ENCODE assay signal across 8 cellular contexts in the genomic region with DNA sequence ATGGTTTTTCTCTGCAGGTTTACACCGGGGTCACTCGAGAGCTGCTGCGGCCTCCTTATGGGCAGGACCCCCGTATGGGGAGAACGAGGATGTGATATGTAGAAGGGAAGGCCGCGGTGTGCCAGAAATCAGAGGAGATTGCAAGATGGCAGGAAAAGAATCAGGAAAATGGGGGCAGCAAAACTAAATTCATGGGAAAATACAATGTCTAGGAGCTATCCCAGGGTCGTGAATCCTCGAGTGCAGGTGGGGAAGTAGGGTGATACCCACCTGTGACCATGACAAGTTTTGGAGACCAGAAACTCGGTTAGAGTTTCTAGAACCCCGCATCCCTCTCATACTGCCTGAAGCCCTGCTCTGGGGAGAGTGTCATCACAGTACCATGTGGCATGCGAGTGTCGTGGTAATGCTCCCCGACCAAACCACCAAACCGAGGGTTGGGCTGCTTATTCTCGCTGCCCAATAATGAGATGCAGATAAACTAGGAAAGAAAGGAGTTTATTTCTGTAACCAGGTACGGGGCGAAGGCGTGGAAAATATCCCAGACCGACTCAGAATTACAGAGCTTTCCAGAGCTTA. TPM values are rescaled to one million over a fixed set of nuclear protein-coding genes. Genes with fewer than 3 reads are reported as not detected.
DNase-seq lines count a peak whose midpoint lies in the region; ATAC-seq, FAIRE-seq and TF ChIP-seq lines count a peak whose summit lies in the region.

No MANE protein-coding gene starts in this region.

- H3K4me3 Mint-ChIP-seq in T-helper 2 cell treated with Interferon-gamma antibody and Interleukin-4, amounts not matched to agents 5 μg/mL and 100 μg/mL, for 36 hours = peak overlapping the region; percentile 99
- H3K4me3 Mint-ChIP-seq in type B pancreatic cell = peak overlapping the region; percentile 98

- no peak for FAIRE-seq in RCC 7860 (lab: Jason Lieb, UNC)

- peak; percentile 20 for ATAC-seq in HG02852 (IDR thresholded peaks at IDR 0.05; ENCODE audit: unreplicated experiment)
- no peak for ATAC-seq in GM19397 (IDR thresholded peaks at IDR 0.05; ENCODE audit: unreplicated experiment)

- peaks cover 20% of the 10 kb centered on the region for H3K4me1 Mint-ChIP-seq in T-helper 2 cell treated with Interferon-gamma antibody and Interleukin-4, amounts not matched to agents 5 μg/mL and 100 μg/mL, for 36 hours (ENCODE audit: low read depth)
- peaks cover 16% of the 10 kb centered on the region for H3K4me1 Mint-ChIP-seq in type B pancreatic cell (ENCODE audit: unreplicated experiment)

- H3K4me3 ChIP-seq in mucosa of stomach (ENCODE audit: low read length) = peak overlapping the region; percentile 72

- H3K36me3 ChIP-seq in mucosa of stomach (ENCODE audit: control insufficient read depth, insufficient read depth, low read length) = no peaks in the 10 kb centered on the region

- no peaks in the 10 kb centered on the region for H3K27me3 ChIP-seq in mucosa of stomach (ENCODE audit: control insufficient read depth, insufficient read depth, low read length)

- no peak for TF ChIP-seq CTCF in type B pancreatic cell (conservative IDR thresholded peaks at IDR 0.05)

- H3K27ac Mint-ChIP-seq in T-helper 2 cell treated with Interferon-gamma antibody and Interleukin-4, amounts not matched to agents 5 μg/mL and 100 μg/mL, for 36 hours = peak overlapping the region; percentile 97
- H3K27ac Mint-ChIP-seq in type B pancreatic cell = peak overlapping the region; percentile 93

- H3K9me3 Mint-ChIP-seq in T-helper 2 cell treated with Interferon-gamma antibody and Interleukin-4, amounts not matched to agents 5 μg/mL and 100 μg/mL, for 36 hours = no peaks in the 10 kb centered on the region
- no peaks in the 10 kb centered on the region for H3K9me3 Mint-ChIP-seq in type B pancreatic cell

- H3K9ac ChIP-seq in mucosa of stomach (ENCODE audit: low read length) = peak overlapping the region; percentile 78

- DNase-seq in ELF-1 (ENCODE audit: low read depth, low spot score) (peak; percentile 28), cerebellum (ENCODE audit: low spot score) (peak; percentile 10), type B pancreatic cell (ENCODE audit: extremely low spot score, unreplicated experiment) (no peak), RCC 7860 (ENCODE audit: low spot score) (no peak)
- DNase-seq in T-helper 2 cell treated with Interferon-gamma antibody and Interleukin-4, amounts not matched to agents 5 μg/mL and 100 μg/mL, for 36 hours (ENCODE audit: low spot score) = peak; percentile 13

- peaks cover 34% of the 10 kb centered on the region for H3K36me3 Mint-ChIP-seq in T-helper 2 cell treated with Interferon-gamma antibody and Interleukin-4, amounts not matched to agents 5 μg/mL and 100 μg/mL, for 36 hours (ENCODE audit: low read depth)
- peaks cover 8% of the 10 kb centered on the region for H3K36me3 Mint-ChIP-seq in type B pancreatic cell

- H3K9me3 ChIP-seq in mucosa of stomach (ENCODE audit: control insufficient read depth, low read length) = no peaks in the 10 kb centered on the region

- H3K27me3 Mint-ChIP-seq in T-helper 2 cell treated with Interferon-gamma antibody and Interleukin-4, amounts not matched to agents 5 μg/mL and 100 μg/mL, for 36 hours (ENCODE audit: low read depth) = no peaks in the 10 kb centered on the region
- H3K27me3 Mint-ChIP-seq in type B pancreatic cell = no peaks in the 10 kb centered on the region

- H3K4me1 ChIP-seq in mucosa of stomach (ENCODE audit: control insufficient read depth, insufficient read depth, low read length) = peaks cover 7% of the 10 kb centered on the region

RNA-seq across cellular contexts. Expression of a gene that starts 0.8 kb away (rescaled TPM):
- total RNA-seq in cerebellum (35.6 TPM), type B pancreatic cell (ENCODE audit: low replicate concordance) (21.7 and 33.0 TPM in 2 replicates)

RNA-seq across cellular contexts. Expression of a gene that starts 17.3 kb away (rescaled TPM):
- total RNA-seq in cerebellum = 3.1 TPM
- total RNA-seq in type B pancreatic cell (ENCODE audit: low replicate concordance) = 0.14 and 0.51 TPM in 2 replicates

RNA-seq across cellular contexts. Expression of a gene that starts 52.0 kb away (rescaled TPM):
- total RNA-seq in cerebellum = 101 TPM
- total RNA-seq in type B pancreatic cell (ENCODE audit: low replicate concordance) = 36.3 and 43.6 TPM in 2 replicates

Comparison
In these comparisons a context has a peak if more than half of its experiments do, and no peak if none do; other contexts are left out.
1. DNase-seq: peak in ELF-1 (single experiment), T-helper 2 cell treated with Interferon-gamma antibody and Interleukin-4, amounts not matched to agents 5 μg/mL and 100 μg/mL, for 36 hours (single experiment) and cerebellum (single experiment); none in type B pancreatic cell (single experiment) and RCC 7860 (single experiment).